Comparison of ENCODE assay signal across 8 cellular contexts in genomic region chr20:17504898-17505663, GRCh38.
DNase-seq lines count a peak whose midpoint lies in the region; ATAC-seq, FAIRE-seq and TF ChIP-seq lines count a peak whose summit lies in the region.

No MANE protein-coding gene starts in this region.

- DNase-seq in NCI-H1694 treated with DMSO at 0.1 percent for 48 hours (lab: John Stamatoyannopoulos, UW): peak; percentile 43
- peak; percentile 81 for DNase-seq in coronary artery (ENCODE audit: low spot score)
- DNase-seq in left kidney (ENCODE audit: low read depth, low spot score): peak; percentile 78
- DNase-seq in stimulated activated CD4-positive, alpha-beta T cell treated with anti-CD3 and anti-CD28 coated beads, Interleukin-4, amount 100 ng/mL, for 24 hours: peak; percentile 33

- peak overlapping the region; percentile 51 for H3K27ac ChIP-seq in VCaP
- peak overlapping the region in 1 of 2 donors; percentile 35 for H3K27ac ChIP-seq in coronary artery

- TF ChIP-seq CTCF in VCaP (conservative IDR thresholded peaks at IDR 0.05): peak; percentile 84
- peak; percentile 51 for TF ChIP-seq CTCF in coronary artery (IDR thresholded peaks at IDR 0.05)

- peak overlapping the region; percentile 64 for H3K4me3 ChIP-seq in coronary artery

- ATAC-seq in GM18498 (IDR thresholded peaks at IDR 0.05; ENCODE audit: unreplicated experiment) (peak; percentile 78), HG02973 (IDR thresholded peaks at IDR 0.05; ENCODE audit: unreplicated experiment) (peak; percentile 57)

- peak; percentile 97 for FAIRE-seq in A204.1 (lab: Jason Lieb, UNC)
